1 cellular context compared by ENCODE assay signal in genomic region chr5:98872679-98873078, GRCh38.
TF ChIP-seq lines count a peak whose summit lies in the region.

No MANE protein-coding gene starts in this region.

TF ChIP-seq in GM23338, 12 proteins besides CTCF, POLR2A, EP300 and RAD21 (continued from another document):
- no peak for TF ChIP-seq REST (IDR thresholded peaks at IDR 0.05; ENCODE audit: unreplicated experiment)
- TF ChIP-seq CREB1 (CRISPR knock-in tag; IDR thresholded peaks at IDR 0.05; ENCODE audit: low read depth), result no peak
- TF ChIP-seq JUNB (IDR thresholded peaks at IDR 0.05; ENCODE audit: unreplicated experiment), result no peak
- no peak for TF ChIP-seq STAT1 (IDR thresholded peaks at IDR 0.05; ENCODE audit: unreplicated experiment)
- TF ChIP-seq EZH2phosphoT487 (IDR thresholded peaks at IDR 0.05; ENCODE audit: unreplicated experiment), result no peak
- no peak for TF ChIP-seq POLR2AphosphoS5 (IDR thresholded peaks at IDR 0.05; ENCODE audit: low read depth)
- no peak for TF ChIP-seq NANOG (IDR thresholded peaks at IDR 0.05; ENCODE audit: borderline replicate concordance)
- no peak for TF ChIP-seq ZNF114 (CRISPR knock-in tag; IDR thresholded peaks at IDR 0.05)
- no peak for TF ChIP-seq EZH2 (IDR thresholded peaks at IDR 0.05; ENCODE audit: low read depth, unreplicated experiment)
- no peak for TF ChIP-seq ZNF331 (CRISPR knock-in tag; IDR thresholded peaks at IDR 0.05; ENCODE audit: low read depth)
